Comparison of ENCODE assay signal across 18 cellular contexts in the genomic region with DNA sequence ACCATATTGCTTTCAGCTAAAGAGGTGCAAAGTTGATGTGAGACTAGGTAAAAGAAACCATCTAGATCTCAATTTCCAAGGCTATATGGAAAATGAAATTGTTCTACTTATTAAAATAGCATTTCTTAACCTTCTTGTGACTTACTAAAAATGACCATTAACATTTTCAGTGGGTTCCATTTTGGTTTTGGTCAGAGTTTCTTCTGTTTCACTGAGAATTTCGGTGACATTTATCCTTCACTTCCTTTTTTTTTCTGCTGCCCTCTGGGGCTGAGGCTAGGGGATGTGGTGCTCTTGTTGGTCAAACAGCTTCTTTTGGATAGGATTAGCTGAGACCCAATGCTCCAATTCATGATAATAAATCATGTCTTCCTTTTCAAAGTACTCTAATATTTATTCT.
DNase-seq lines count a peak whose midpoint lies in the region; ATAC-seq and TF ChIP-seq lines count a peak whose summit lies in the region.
"Had no signal": no experiment of that assay in that cellular context is flagged by ENCODE, and none has a peak within 500 bp of the region (broad histone marks: within the 10 kb centered on the region; RNA-seq: fewer than 3 reads in every experiment).

No MANE protein-coding gene starts in this region.

- peak; percentile 21 for ATAC-seq in GM19395 (IDR thresholded peaks at IDR 0.05; ENCODE audit: unreplicated experiment)
- peak; percentile 21 for ATAC-seq in HG02938 (IDR thresholded peaks at IDR 0.05; ENCODE audit: unreplicated experiment)
- no peak for ATAC-seq in HG03457 (IDR thresholded peaks at IDR 0.05; ENCODE audit: unreplicated experiment)
- ATAC-seq: activated CD4-positive, alpha-beta T cell treated with anti-CD3 and anti-CD28 coated beads for 36 hours had no signal

- peak; percentile 24 for DNase-seq in GM10266 (ENCODE audit: extremely low spot score)
- peak; percentile 22 for DNase-seq in OCI-M1 (lab: John Stamatoyannopoulos, UW)
- DNase-seq in cerebellar nuclear complex (lab: John Stamatoyannopoulos, UW), result no peak
- DNase-seq in COLO829 (ENCODE audit: low spot score), result no peak
- DNase-seq in GF-D8 (lab: John Stamatoyannopoulos, UW), result no peak
- DNase-seq: activated CD4-positive, alpha-beta T cell treated with anti-CD3 and anti-CD28 coated beads for 36 hours; activated CD8-positive, alpha-beta memory T cell treated with anti-CD3 and anti-CD28 coated beads, Interleukin-2, amount 50 U/mL, for 4 hours; activated naive CD4-positive, alpha-beta T cell treated with Interleukin-2 at 50 U/mL for 16 hours; CD8-positive, alpha-beta memory T cell; EL; HCEC 1CT; midbrain; NCI-H187 treated with DMSO at 0.1 percent for 48 hours; NCI-H446; T1000 had no signal

- no peak for TF ChIP-seq CTCF in GM10266 (IDR thresholded peaks at IDR 0.05; ENCODE audit: control insufficient read depth, insufficient read depth, low read depth, missing control alignments)

Comparison
In these comparisons a context has a peak if more than half of its experiments do, and no peak if none do; other contexts are left out.
1. DNase-seq: peak in GM10266 (single experiment) and OCI-M1 (single experiment); none in cerebellar nuclear complex (0 of 2), COLO829 (single experiment) and GF-D8 (single experiment).